ENCODE assay signal across 11 cellular contexts in genomic region chr14:24272442-24272841, GRCh38. TPM values are rescaled to one million over a fixed set of nuclear protein-coding genes. Genes with fewer than 3 reads are reported as not detected.
DNase-seq lines count a peak whose midpoint lies in the region; ATAC-seq and TF ChIP-seq lines count a peak whose summit lies in the region.
"Had no signal": no experiment of that assay in that cellular context is flagged by ENCODE, and none has a peak within 500 bp of the region (broad histone marks: within the 10 kb centered on the region; RNA-seq: fewer than 3 reads in every experiment).

No MANE protein-coding gene starts in this region.

- peak overlapping the region; percentile 1 to 83; a peak in 2 of 5 replicates for H3K4me3 Mint-ChIP-seq in H9
- H3K4me3 Mint-ChIP-seq in activated naive CD8-positive, alpha-beta T cell, result peak overlapping the region; percentile 88

- H3K79me2 ChIP-seq in ACC112 (ENCODE audit: control insufficient read depth, insufficient read depth, low read length, unreplicated experiment), result no peaks in the 10 kb centered on the region
- no peaks in the 10 kb centered on the region for H3K79me2 ChIP-seq in H9 (ENCODE audit: insufficient read depth, low read length)

- H3K9me3 Mint-ChIP-seq in H9, result no peaks in the 10 kb centered on the region
- H3K9me3 Mint-ChIP-seq in activated naive CD8-positive, alpha-beta T cell (ENCODE audit: low read depth), result no peaks in the 10 kb centered on the region

- H4K8ac ChIP-seq in H9 (replicated peaks; ENCODE audit: insufficient read length, low read depth, low read length) (no peak overlapping the region), mesenchymal stem cell (ENCODE audit: low read length) (no peak overlapping the region)

- H2AFZ ChIP-seq in ACC112 (ENCODE audit: low read length, unreplicated experiment) (peak overlapping the region; percentile 69), H9 (ENCODE audit: low read length) (no peak overlapping the region), mesenchymal stem cell (ENCODE audit: low read depth, low read length) (no peak overlapping the region)

- H3K4me3 ChIP-seq in ACC112 (ENCODE audit: low read depth, low read length) (peak overlapping the region; percentile 84), lower lobe of right lung (no peak overlapping the region), mesenchymal stem cell (ENCODE audit: insufficient read depth in 1 of 2, low read depth in 1 of 2, low read length in 2 of 2) (no peak overlapping the region)

- H3K14ac ChIP-seq in H9 (ENCODE audit: insufficient read depth, low read length), result no peak overlapping the region
- H3K14ac ChIP-seq in mesenchymal stem cell (ENCODE audit: low read length in 2 of 2), result no peak overlapping the region

- no peak overlapping the region for H2BK5ac ChIP-seq in H9 (ENCODE audit: insufficient read length, low read length)
- H2BK5ac ChIP-seq in mesenchymal stem cell (ENCODE audit: low read depth, low read length, poor library complexity, severe bottlenecking), result no peak overlapping the region

- WGBS in H9 (ENCODE audit: extremely low coverage, insufficient read length, low lambda C conversion rate), result no CpG with 5 or more reads among the region's 3 CpGs
- 90% methylated on average over 3 of the region's 3 CpGs for WGBS in mesenchymal stem cell

- H3K27me3 ChIP-seq in ACC112 (ENCODE audit: insufficient read depth, low read length), result no peaks in the 10 kb centered on the region
- H3K27me3 ChIP-seq in H9 (ENCODE audit: insufficient read depth, low read length), result no peaks in the 10 kb centered on the region
- H3K27me3 ChIP-seq in lower lobe of right lung (ENCODE audit: low read depth), result no peaks in the 10 kb centered on the region
- no peaks in the 10 kb centered on the region for H3K27me3 ChIP-seq in mesenchymal stem cell (ENCODE audit: control insufficient read depth in 1 of 2, insufficient read depth in 1 of 2, low read length in 2 of 2)
- H3K27me3 ChIP-seq: thyroid gland had no signal

- H3K27ac Mint-ChIP-seq in H9, result no peak overlapping the region
- H3K27ac Mint-ChIP-seq in activated naive CD8-positive, alpha-beta T cell, result peak overlapping the region; percentile 96

- no peaks in the 10 kb centered on the region for H3K36me3 ChIP-seq in ACC112 (ENCODE audit: insufficient read depth, low read length)
- H3K36me3 ChIP-seq in lower lobe of right lung, result peaks cover 28% of the 10 kb centered on the region
- peaks cover 28 to 30% of the 10 kb centered on the region in 2 experiments for H3K36me3 ChIP-seq in mesenchymal stem cell (ENCODE audit: control insufficient read depth in 1 of 2, insufficient read depth in 2 of 2, low read depth in 1 of 2, low read length in 2 of 2)

- H3K4me1 Mint-ChIP-seq in H9, result peaks cover 12 to 14% of the 10 kb centered on the region in 2 experiments
- H3K4me1 Mint-ChIP-seq in activated naive CD8-positive, alpha-beta T cell (ENCODE audit: low read depth), result peaks cover 42% of the 10 kb centered on the region

- no peak overlapping the region for H3K4me2 ChIP-seq in H9 (ENCODE audit: insufficient read depth, insufficient read length, low read length)
- H3K4me2 ChIP-seq in mesenchymal stem cell (ENCODE audit: low read length, poor library complexity, severe bottlenecking), result no peak overlapping the region

- ATAC-seq in lower lobe of right lung, result peak in 1 of 2 donors; percentile 27

- H2BK20ac ChIP-seq in H9 (ENCODE audit: low read depth, low read length, poor library complexity, severe bottlenecking), result no peak overlapping the region

- no peak overlapping the region for H2BK120ac ChIP-seq in H9 (ENCODE audit: low read depth, low read length, poor library complexity, severe bottlenecking)
- no peak overlapping the region for H2BK120ac ChIP-seq in mesenchymal stem cell (ENCODE audit: low read depth, low read length)

- H3K79me1 ChIP-seq in H9 (ENCODE audit: insufficient read depth, low read depth, low read length, poor library complexity, severe bottlenecking), result no peaks in the 10 kb centered on the region
- peaks cover 41% of the 10 kb centered on the region for H3K79me1 ChIP-seq in mesenchymal stem cell (replicated peaks; ENCODE audit: low read length, poor library complexity, severe bottlenecking)

- no peak overlapping the region for H2AK5ac ChIP-seq in H9 (ENCODE audit: insufficient read length, low read length)
- H2AK5ac ChIP-seq in mesenchymal stem cell (ENCODE audit: low read length, severe bottlenecking), result no peak overlapping the region

- H4K91ac ChIP-seq in H9 (ENCODE audit: insufficient read length, low read depth, low read length) (no peak overlapping the region), mesenchymal stem cell (ENCODE audit: low read length) (no peak overlapping the region)

- no peak overlapping the region for H3K18ac ChIP-seq in H9 (ENCODE audit: insufficient read length, low read depth, low read length)
- no peak overlapping the region for H3K18ac ChIP-seq in mesenchymal stem cell (ENCODE audit: low read depth in 1 of 2, low read length in 2 of 2)

- H3K9ac ChIP-seq in H9 (ENCODE audit: extremely low read depth, insufficient read length, low read length) (no peak overlapping the region), mesenchymal stem cell (ENCODE audit: low read length) (no peak overlapping the region)

- no peaks in the 10 kb centered on the region for H3K9me3 ChIP-seq in H9 (ENCODE audit: control insufficient read depth, low read depth, low read length)
- H3K9me3 ChIP-seq in lower lobe of right lung, result no peaks in the 10 kb centered on the region
- no peaks in the 10 kb centered on the region for H3K9me3 ChIP-seq in mesenchymal stem cell (ENCODE audit: control insufficient read depth, low read length)
- H3K9me3 ChIP-seq: thyroid gland had no signal

- H3K56ac ChIP-seq in H9 (ENCODE audit: insufficient read length, low read depth, low read length), result no peak overlapping the region

- H3K23ac ChIP-seq in H9 (ENCODE audit: insufficient read length, low read depth, low read length), result no peak overlapping the region
- no peak overlapping the region for H3K23ac ChIP-seq in mesenchymal stem cell (ENCODE audit: low read length in 2 of 2)

- H2BK15ac ChIP-seq in H9 (ENCODE audit: low read depth, low read length) (no peak overlapping the region), mesenchymal stem cell (ENCODE audit: low read depth, poor library complexity, severe bottlenecking) (no peak overlapping the region)

- TF ChIP-seq CTCF in H9 (conservative IDR thresholded peaks at IDR 0.05) (no peak), lower lobe of right lung (IDR thresholded peaks at IDR 0.05) (no peak), GM10248 (IDR thresholded peaks at IDR 0.05; ENCODE audit: control extremely low read depth, extremely low read depth, low read depth, missing control alignments) (no peak)

- no peak overlapping the region for H2BK12ac ChIP-seq in H9 (ENCODE audit: insufficient read length, low read depth, low read length)
- no peak overlapping the region for H2BK12ac ChIP-seq in mesenchymal stem cell (ENCODE audit: low read length in 2 of 2)

- POLR2A ChIA-PET in GM10248 (lab: Yijun Ruan, JAX), result no interaction called here

- H3K36me3 Mint-ChIP-seq in H9 (ENCODE audit: insufficient read depth in 1 of 3, low read depth in 3 of 3), result peaks cover 0 to 4% (median under 1%) of the 10 kb centered on the region in 3 experiments; a peak in 3 of 7 replicates
- peaks cover 8% of the 10 kb centered on the region for H3K36me3 Mint-ChIP-seq in activated naive CD8-positive, alpha-beta T cell

- H4K20me1 ChIP-seq in H9 (ENCODE audit: control insufficient read depth, insufficient read depth, insufficient read length), result no peaks in the 10 kb centered on the region

- no peak overlapping the region for H3K27ac ChIP-seq in ACC112 (ENCODE audit: low read depth, low read length)
- H3K27ac ChIP-seq in H9 (ENCODE audit: insufficient read length, low read depth, low read length), result no peak overlapping the region
- H3K27ac ChIP-seq in lower lobe of right lung, result peak overlapping the region; percentile 98
- no peak overlapping the region for H3K27ac ChIP-seq in mesenchymal stem cell (ENCODE audit: low read length, poor library complexity, severe bottlenecking)

- H3K23me2 ChIP-seq in H9 (ENCODE audit: insufficient read length, low read depth, low read length, poor library complexity, severe bottlenecking), result peaks cover 8% of the 10 kb centered on the region

- no peak overlapping the region for H4K5ac ChIP-seq in H9 (ENCODE audit: insufficient read length, low read depth, low read length)

- DNase-seq in H9, result no peak
- no peak for DNase-seq in lower lobe of right lung
- no peak for DNase-seq in NCI-H345 (lab: John Stamatoyannopoulos, UW)
- DNase-seq in mesenchymal stem cell, result no peak
- DNase-seq in GM10248 (ENCODE audit: extremely low spot score), result no peak
- DNase-seq in NCI-H1105 treated with DMSO at 0.1 percent for 48 hours (lab: John Stamatoyannopoulos, UW), result no peak
- DNase-seq: NCI-H510A, retina, thyroid gland had no signal

- no peaks in the 10 kb centered on the region for H3K27me3 Mint-ChIP-seq in H9 (ENCODE audit: low read depth)
- H3K27me3 Mint-ChIP-seq in activated naive CD8-positive, alpha-beta T cell, result no peaks in the 10 kb centered on the region

- intact Hi-C loops in lower lobe of right lung (cut with DNase I), result no loop called here

- H3K4me1 ChIP-seq in ACC112 (ENCODE audit: control insufficient read depth, insufficient read depth, low read length, unreplicated experiment) (peaks cover 4% of the 10 kb centered on the region), H9 (ENCODE audit: insufficient read depth, low read length) (no peaks in the 10 kb centered on the region), lower lobe of right lung (peaks cover 61% of the 10 kb centered on the region), mesenchymal stem cell (ENCODE audit: control insufficient read depth, insufficient read depth, low read depth, low read length) (peaks cover 6% of the 10 kb centered on the region)

- H3K4ac ChIP-seq in H9 (ENCODE audit: low read depth, low read length) (no peak overlapping the region), mesenchymal stem cell (ENCODE audit: low read depth in 1 of 2, low read length in 2 of 2) (no peak overlapping the region)

- H3T11ph ChIP-seq in H9 (ENCODE audit: low read length), result no peak overlapping the region

- CTCF ChIA-PET in GM10248 (lab: Yijun Ruan, JAX), result interaction anchor here (0.7 to 9.2 kb wide), 8 partner anchors 9 to 61 kb away, joined by 3 to 68 read pairs (median 35); partner anchors contain the start of genes CIDEB, LTB4R2 and TINF2

RNA-seq across cellular contexts. Expression of gene RABGGTA, which starts 1.0 kb away (rescaled TPM):
- total RNA-seq in H9 (2021), result 25.6 and 26.1 TPM in 2 replicates
- total RNA-seq in lower lobe of right lung, result 50.4 TPM
- polyA plus RNA-seq in mesenchymal stem cell (2013, experiment 1 of 2), result 22.6 TPM
- polyA plus RNA-seq in mesenchymal stem cell (2013, experiment 2 of 2), result 21.5 TPM

RNA-seq across cellular contexts. Expression of gene TGM1, which starts 9.5 kb away (rescaled TPM):
- total RNA-seq in H9 (2021) (1.8 and 2.9 TPM in 2 replicates), lower lobe of right lung (5.9 TPM)
- 0.41 TPM for polyA plus RNA-seq in mesenchymal stem cell (2013, experiment 1 of 2)
- polyA plus RNA-seq in mesenchymal stem cell (2013, experiment 2 of 2), result 0.36 TPM

RNA-seq across cellular contexts. Expression of gene DHRS1, which starts 27.1 kb away (rescaled TPM):
- 18.2 and 19.1 TPM in 2 replicates for total RNA-seq in H9 (2021)
- 22.7 TPM for total RNA-seq in lower lobe of right lung
- 18.6 TPM for polyA plus RNA-seq in mesenchymal stem cell (2013, experiment 1 of 2)
- 21.3 TPM for polyA plus RNA-seq in mesenchymal stem cell (2013, experiment 2 of 2)

RNA-seq across cellular contexts. Expression of gene NOP9, which starts 27.2 kb away (rescaled TPM):
- total RNA-seq in H9 (2021) (34.7 and 35.0 TPM in 2 replicates), lower lobe of right lung (22.0 TPM)
- 8.0 TPM for polyA plus RNA-seq in mesenchymal stem cell (2013, experiment 1 of 2)
- 7.6 TPM for polyA plus RNA-seq in mesenchymal stem cell (2013, experiment 2 of 2)

RNA-seq across cellular contexts. Expression of gene TINF2, which starts 30.0 kb away (rescaled TPM):
- total RNA-seq in H9 (2021) (41.3 and 47.6 TPM in 2 replicates), lower lobe of right lung (85.7 TPM)
- 64.4 TPM for polyA plus RNA-seq in mesenchymal stem cell (2013, experiment 1 of 2)
- 71.9 TPM for polyA plus RNA-seq in mesenchymal stem cell (2013, experiment 2 of 2)
